ENCODE assay signal across 19 cellular contexts in genomic region chr4:128866691-128867090, GRCh38.
"Had no signal": no experiment of that assay in that cellular context is flagged by ENCODE, and none has a peak within 500 bp of the region (broad histone marks: within the 10 kb centered on the region; RNA-seq: fewer than 3 reads in every experiment).

No MANE protein-coding gene starts in this region.

- ATAC-seq: activated CD4-positive, CD25-positive, alpha-beta regulatory T cell treated with anti-CD3 and anti-CD28 coated beads, Interleukin-2, amount 50 U/mL, for 24 hours; body of pancreas; left ventricle myocardium superior; naive thymus-derived CD8-positive, alpha-beta T cell had no signal

- H3K27ac Mint-ChIP-seq: activated naive CD8-positive, alpha-beta T cell had no signal

- H3K9ac ChIP-seq: parathyroid adenoma, SK-N-SH had no signal

- DNase-seq: activated effector memory CD4-positive, alpha-beta T cell treated with Interleukin-2 at 50 U/mL for 16 hours; activated T-cell treated with anti-CD3 and anti-CD28 coated beads for 4 hours; amygdala; body of pancreas; dermis blood vessel endothelial cell; effector memory CD4-positive, alpha-beta T cell; esophagus squamous epithelium; left ventricle myocardium superior; naive thymus-derived CD8-positive, alpha-beta T cell; sigmoid colon; SK-N-SH; stimulated activated CD4-positive, alpha-beta T cell treated with anti-CD3 and anti-CD28 coated beads, Interleukin-4, amount 100 ng/mL, for 24 hours; stimulated activated naive CD4-positive, alpha-beta T cell; T-helper 1 cell; T1000 had no signal

- H3K4me2 ChIP-seq: SK-N-SH had no signal

- H3K9me3 Mint-ChIP-seq: naive thymus-derived CD8-positive, alpha-beta T cell had no signal

- H3K4me3 Mint-ChIP-seq: activated naive CD8-positive, alpha-beta T cell; naive thymus-derived CD8-positive, alpha-beta T cell had no signal

- H3K9me3 ChIP-seq: body of pancreas, esophagus squamous epithelium, sigmoid colon, SK-N-SH, tibial nerve had no signal

- H3K27ac ChIP-seq: esophagus squamous epithelium, parathyroid adenoma, sigmoid colon, tibial nerve had no signal

- H3K27me3 Mint-ChIP-seq: activated naive CD8-positive, alpha-beta T cell; naive thymus-derived CD8-positive, alpha-beta T cell had no signal

- H3K4me3 ChIP-seq: body of pancreas, esophagus squamous epithelium, sigmoid colon, tibial nerve had no signal

- H3K79me2 ChIP-seq: parathyroid adenoma had no signal

- H3K27me3 ChIP-seq: body of pancreas, esophagus squamous epithelium, sigmoid colon, tibial nerve had no signal

- H3K4me1 ChIP-seq: parathyroid adenoma had no signal

- H2AFZ ChIP-seq: parathyroid adenoma had no signal

- H3K9me2 ChIP-seq: SK-N-SH had no signal
